11 cellular contexts compared by ENCODE assay signal in genomic region chr2:46067501-46068292, GRCh38.
DNase-seq lines count a peak whose midpoint lies in the region; ATAC-seq, FAIRE-seq and TF ChIP-seq lines count a peak whose summit lies in the region.
"Had no signal": no experiment of that assay in that cellular context is flagged by ENCODE, and none has a peak within 500 bp of the region (broad histone marks: within the 10 kb centered on the region; RNA-seq: fewer than 3 reads in every experiment).

No MANE protein-coding gene starts in this region.

- H3K9me3 ChIP-seq in A549 (no peaks in the 10 kb centered on the region), hepatocyte (ENCODE audit: low read depth) (no peaks in the 10 kb centered on the region), uterus (no peaks in the 10 kb centered on the region), HAP-1 (no peaks in the 10 kb centered on the region)

- H3K9me2 ChIP-seq in hepatocyte (replicated peaks; ENCODE audit: insufficient read depth) = no peaks in the 10 kb centered on the region

- no peaks in the 10 kb centered on the region for H3K27me3 Mint-ChIP-seq in activated naive CD8-positive, alpha-beta T cell treated with anti-CD3 and anti-CD28 coated beads, Interleukin-2, amount 50 U/mL, for 24 hours
- no peaks in the 10 kb centered on the region for H3K27me3 Mint-ChIP-seq in stimulated activated memory B cell treated with anti-CD40 and anti-IgM and Interleukin-4, amounts not matched to agents 10 μg/mL and 1 μg/mL and 100 μg/mL, for 72 hours

- TF ChIP-seq CTCF in A549 (IDR thresholded peaks at IDR 0.05) (no peak), hepatocyte (IDR thresholded peaks at IDR 0.05; ENCODE audit: poor library complexity) (no peak), uterus (IDR thresholded peaks at IDR 0.05) (no peak)

- no peaks in the 10 kb centered on the region for H3K27me3 ChIP-seq in hepatocyte
- no peaks in the 10 kb centered on the region for H3K27me3 ChIP-seq in uterus
- H3K27me3 ChIP-seq in HAP-1 (ENCODE audit: low read depth) = no peaks in the 10 kb centered on the region

- H3K4me3 ChIP-seq in A549 (peak overlapping the region; percentile 3; the same call in 1 of the 3 replicates), hepatocyte (no peak overlapping the region), uterus (no peak overlapping the region), HAP-1 (no peak overlapping the region)

- CTCF ChIA-PET in A549 (lab: Yijun Ruan, JAX) = interaction anchor here (1.2 to 1.4 kb wide), 3 partner anchors 11 to 230 kb away, joined by 3 to 6 read pairs (median 5); partner anchors contain the start of gene EPAS1

- H3K27ac Mint-ChIP-seq in activated naive CD8-positive, alpha-beta T cell treated with anti-CD3 and anti-CD28 coated beads, Interleukin-2, amount 50 U/mL, for 24 hours = no peak overlapping the region
- no peak overlapping the region for H3K27ac Mint-ChIP-seq in stimulated activated memory B cell treated with anti-CD40 and anti-IgM and Interleukin-4, amounts not matched to agents 10 μg/mL and 1 μg/mL and 100 μg/mL, for 72 hours
- H3K27ac Mint-ChIP-seq: T-helper 1 cell treated with Interleukin-12 subunit alpha and Interleukin-12 subunit beta and Interleukin-4 antibody, amounts not matched to agents 30 μg/mL and 1 μg/mL, for 36 hours had no signal

- WGBS in A549 (ENCODE audit: missing lambda C conversion rate) = 34% methylated on average over 13 of the region's 13 CpGs
- 70% methylated on average over 13 of the region's 13 CpGs for whole genome bisulfite sequencing in hepatocyte (ENCODE audit: low lambda C conversion rate, missing lambda C conversion rate)

- peak; percentile 98 to 99 for TF ChIP-seq EP300 in A549 (IDR thresholded peaks at IDR 0.05)

- in situ Hi-C loops in HAP-1 (cut with MboI; ENCODE audit: low sequenced_read_pairs) = loop anchor here (25.0 kb wide), 1 partner anchor 295 kb away; no protein-coding TSS in a partner anchor

- intact Hi-C loops in uterus (cut with DNase I; ENCODE audit: low total_unique reads) = no loop called here

- H3K4me3 Mint-ChIP-seq in activated naive CD8-positive, alpha-beta T cell treated with anti-CD3 and anti-CD28 coated beads, Interleukin-2, amount 50 U/mL, for 24 hours = no peak overlapping the region
- H3K4me3 Mint-ChIP-seq in stimulated activated memory B cell treated with anti-CD40 and anti-IgM and Interleukin-4, amounts not matched to agents 10 μg/mL and 1 μg/mL and 100 μg/mL, for 72 hours = no peak overlapping the region
- H3K4me3 Mint-ChIP-seq: T-helper 1 cell treated with Interleukin-12 subunit alpha and Interleukin-12 subunit beta and Interleukin-4 antibody, amounts not matched to agents 30 μg/mL and 1 μg/mL, for 36 hours had no signal

- peak overlapping the region; percentile 88 to 91 for H3K27ac ChIP-seq in A549
- peak overlapping the region; percentile 19 for H3K27ac ChIP-seq in hepatocyte
- H3K27ac ChIP-seq in uterus = peak overlapping the region in 1 of 2 donors; percentile 20

- no peaks in the 10 kb centered on the region for H3K9me3 Mint-ChIP-seq in activated naive CD8-positive, alpha-beta T cell treated with anti-CD3 and anti-CD28 coated beads, Interleukin-2, amount 50 U/mL, for 24 hours
- H3K9me3 Mint-ChIP-seq in stimulated activated memory B cell treated with anti-CD40 and anti-IgM and Interleukin-4, amounts not matched to agents 10 μg/mL and 1 μg/mL and 100 μg/mL, for 72 hours = no peaks in the 10 kb centered on the region
- H3K9me3 Mint-ChIP-seq: T-helper 1 cell treated with Interleukin-12 subunit alpha and Interleukin-12 subunit beta and Interleukin-4 antibody, amounts not matched to agents 30 μg/mL and 1 μg/mL, for 36 hours had no signal

- peak; percentile 88 to 97 for ATAC-seq in A549
- peak; percentile 73 for ATAC-seq in activated naive CD8-positive, alpha-beta T cell treated with anti-CD3 and anti-CD28 coated beads, Interleukin-2, amount 50 U/mL, for 24 hours
- no peak for ATAC-seq in stimulated activated memory B cell treated with anti-CD40 and anti-IgM and Interleukin-4, amounts not matched to agents 10 μg/mL and 1 μg/mL and 100 μg/mL, for 72 hours

- no peaks in the 10 kb centered on the region for H3K79me2 ChIP-seq in hepatocyte

- peak overlapping the region; percentile 76 for H3K4me2 ChIP-seq in A549
- peak overlapping the region; percentile 16 for H3K4me2 ChIP-seq in hepatocyte

- DNase-seq in A549 (ENCODE audit: low read depth in 1 of 2, low spot score in 1 of 2) (peak; percentile 79 to 91), HCEC 1CT (peak; percentile 87), hepatocyte (ENCODE audit: low spot score) (peak; percentile 44), uterus (no peak), HAP-1 (ENCODE audit: low spot score in 2 of 2) (no peak), ecto neural progenitor cell (ENCODE audit: low spot score) (no peak)
- DNase-seq in activated naive CD8-positive, alpha-beta T cell treated with anti-CD3 and anti-CD28 coated beads, Interleukin-2, amount 50 U/mL, for 24 hours = no peak
- DNase-seq: DMS153; stimulated activated naive CD4-positive, alpha-beta T cell had no signal

- H2AFZ ChIP-seq in hepatocyte = no peak overlapping the region

- no peaks in the 10 kb centered on the region for H4K20me1 ChIP-seq in hepatocyte (ENCODE audit: insufficient read depth, poor library complexity, severe bottlenecking)

- peaks cover 62% of the 10 kb centered on the region for H3K4me1 ChIP-seq in A549
- H3K4me1 ChIP-seq in hepatocyte (ENCODE audit: insufficient read depth) = no peaks in the 10 kb centered on the region
- no peaks in the 10 kb centered on the region for H3K4me1 ChIP-seq in uterus
- peaks cover 8% of the 10 kb centered on the region for H3K4me1 ChIP-seq in HAP-1

- POLR2A ChIA-PET in A549 (lab: Yijun Ruan, JAX) = interaction anchor here (0.8 to 1.0 kb wide), 3 partner anchors 31 to 247 kb away, joined by 3 to 6 read pairs (median 6); partner anchors contain the start of gene EPAS1

- TF ChIP-seq RAD21 in A549 (conservative IDR thresholded peaks at IDR 0.05 in 1 of 2, IDR thresholded peaks at IDR 0.05 in 1 of 2) = peak in 1 of 2 experiments; percentile 74; a peak in 4 of 5 replicates

- no peaks in the 10 kb centered on the region for H3K36me3 ChIP-seq in hepatocyte (replicated peaks; ENCODE audit: insufficient read depth, low read depth)
- no peaks in the 10 kb centered on the region for H3K36me3 ChIP-seq in uterus
- no peaks in the 10 kb centered on the region for H3K36me3 ChIP-seq in HAP-1 (replicated peaks)

- H3K36me3 Mint-ChIP-seq in activated naive CD8-positive, alpha-beta T cell treated with anti-CD3 and anti-CD28 coated beads, Interleukin-2, amount 50 U/mL, for 24 hours (ENCODE audit: low read depth) = no peaks in the 10 kb centered on the region
- H3K36me3 Mint-ChIP-seq in stimulated activated memory B cell treated with anti-CD40 and anti-IgM and Interleukin-4, amounts not matched to agents 10 μg/mL and 1 μg/mL and 100 μg/mL, for 72 hours = peaks cover 18% of the 10 kb centered on the region

- peak; percentile 88 for FAIRE-seq in A549 (lab: Jason Lieb, UNC)

- TF ChIP-seq POLR2A in A549 (IDR thresholded peaks at IDR 0.05; ENCODE audit: low read length) (no peak), uterus (IDR thresholded peaks at IDR 0.05) (no peak)

- H3K4me1 Mint-ChIP-seq in activated naive CD8-positive, alpha-beta T cell treated with anti-CD3 and anti-CD28 coated beads, Interleukin-2, amount 50 U/mL, for 24 hours = peaks cover 22% of the 10 kb centered on the region
- peaks cover 6% of the 10 kb centered on the region for H3K4me1 Mint-ChIP-seq in stimulated activated memory B cell treated with anti-CD40 and anti-IgM and Interleukin-4, amounts not matched to agents 10 μg/mL and 1 μg/mL and 100 μg/mL, for 72 hours

TF ChIP-seq in A549, 52 proteins besides CTCF, POLR2A, EP300 and RAD21 (continues in another document):
- TF ChIP-seq EHF (CRISPR knock-in tag; IDR thresholded peaks at IDR 0.05) (no peak), EHMT2 (IDR thresholded peaks at IDR 0.05; ENCODE audit: low read depth) (no peak), REST (IDR thresholded peaks at IDR 0.05) (no peak), SREBF2 (IDR thresholded peaks at IDR 0.05) (no peak), HMGXB4 (CRISPR knock-in tag; IDR thresholded peaks at IDR 0.05; ENCODE audit: borderline replicate concordance) (no peak), CEBPB (IDR thresholded peaks at IDR 0.05) (peak; percentile 99), FOXS1 (CRISPR knock-in tag; IDR thresholded peaks at IDR 0.05) (no peak)

Comparison
In these comparisons a context has a peak if more than half of its experiments do, and no peak if none do; other contexts are left out.
1. DNase-seq: peak in A549 (2 of 2), HCEC 1CT (single experiment) and hepatocyte (single experiment); none in activated naive CD8-positive, alpha-beta T cell treated with anti-CD3 and anti-CD28 coated beads, Interleukin-2, amount 50 U/mL, for 24 hours (single experiment), uterus (0 of 2), HAP-1 (0 of 2) and ecto neural progenitor cell (single experiment).